ENCODE assay signal across 25 cellular contexts in the genomic region with DNA sequence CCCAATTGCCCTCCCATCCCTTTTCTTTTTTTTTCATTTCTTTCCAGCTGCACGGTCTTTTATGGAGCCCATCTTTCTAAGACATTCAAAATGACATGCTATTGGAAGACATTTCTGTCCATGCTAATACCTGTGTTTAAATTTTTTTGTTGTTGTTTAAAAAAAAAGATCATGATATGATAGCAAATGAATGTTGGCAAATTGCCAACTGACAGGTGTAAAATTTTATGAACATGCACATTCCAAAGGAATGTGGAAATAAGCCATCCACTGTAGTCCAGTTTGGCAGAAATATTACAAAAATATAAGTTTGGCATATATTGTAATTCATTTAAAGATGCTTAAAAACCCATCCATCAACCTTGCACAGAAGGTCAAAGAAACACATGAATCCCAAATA.
"Had no signal": no experiment of that assay in that cellular context is flagged by ENCODE, and none has a peak within 500 bp of the region (broad histone marks: within the 10 kb centered on the region; RNA-seq: fewer than 3 reads in every experiment).

No MANE protein-coding gene starts in this region.

- H3K9me3 ChIP-seq: esophagus muscularis mucosa, gastroesophageal sphincter, left ventricle myocardium inferior, lower lobe of right lung, neutrophil, ovary, right atrium auricular region, suprapubic skin, thyroid gland, upper lobe of left lung, vagina had no signal

- H3K36me3 ChIP-seq: esophagus muscularis mucosa, gastroesophageal sphincter, left ventricle myocardium inferior, lower lobe of right lung, neutrophil, ovary, right atrium auricular region, suprapubic skin, thyroid gland, upper lobe of left lung, vagina had no signal

- H3K27ac ChIP-seq: dorsolateral prefrontal cortex, epithelial cell of prostate, esophagus muscularis mucosa, gastroesophageal sphincter, hepatocyte, left ventricle myocardium inferior, lower lobe of right lung, neutrophil, ovary, right atrium auricular region, suprapubic skin, thyroid gland, upper lobe of left lung, vagina had no signal

- H3K4me3 ChIP-seq: dorsolateral prefrontal cortex, esophagus muscularis mucosa, gastroesophageal sphincter, hepatocyte, left ventricle myocardium inferior, lower lobe of right lung, ovary, right atrium auricular region, smooth muscle cell, suprapubic skin, thyroid gland, upper lobe of left lung, vagina had no signal

- DNase-seq: cortex of kidney; dorsolateral prefrontal cortex; effector CD8-positive, alpha-beta T cell; foreskin fibroblast; head of caudate nucleus; kidney; left cardiac atrium; left ventricle myocardium inferior; lower lobe of right lung; mesenchymal stem cell; naive B cell; ovary; stimulated activated CD4-positive, alpha-beta T cell treated with anti-CD3 and anti-CD28 coated beads, Interleukin-2, amount 100 ng/mL, for 48 hours; stimulated activated naive CD8-positive, alpha-beta T cell treated with anti-CD3 and anti-CD28 coated beads, Interleukin-15, Interleukin-2, amounts not matched to agents 100 U/mL and 50 U/mL, for 24 hours; thyroid gland; upper lobe of left lung had no signal

- H3K36me3 Mint-ChIP-seq: naive B cell had no signal

- ATAC-seq: left cardiac atrium; lower lobe of right lung; stimulated activated naive CD8-positive, alpha-beta T cell treated with anti-CD3 and anti-CD28 coated beads, Interleukin-15, Interleukin-2, amounts not matched to agents 100 U/mL and 50 U/mL, for 24 hours had no signal

- H3K4me1 ChIP-seq: lower lobe of right lung, right atrium auricular region, suprapubic skin, thyroid gland, upper lobe of left lung, vagina had no signal

- H3K4me3 Mint-ChIP-seq: naive B cell had no signal

- H3K4me1 Mint-ChIP-seq: naive B cell had no signal

- H3K27me3 ChIP-seq: dorsolateral prefrontal cortex, esophagus muscularis mucosa, gastroesophageal sphincter, hepatocyte, neutrophil, ovary, right atrium auricular region, suprapubic skin, thyroid gland, upper lobe of left lung, vagina had no signal

- H3K27ac Mint-ChIP-seq: naive B cell had no signal
